In genomic region chr12:49098035-49098451, GRCh38 we compare ENCODE assay signal across 8 cellular contexts. TPM values are rescaled to one million over a fixed set of nuclear protein-coding genes. Genes with fewer than 3 reads are reported as not detected.
DNase-seq lines count a peak whose midpoint lies in the region; ATAC-seq and TF ChIP-seq lines count a peak whose summit lies in the region.

No MANE protein-coding gene starts in this region.

- no peak overlapping the region for H2BK5ac ChIP-seq in mesendoderm (ENCODE audit: low read length)

- no peak for ATAC-seq in HG02763 (IDR thresholded peaks at IDR 0.05; ENCODE audit: unreplicated experiment)

- H3K9ac ChIP-seq in mesendoderm (ENCODE audit: low read length), result no peak overlapping the region

- H3K56ac ChIP-seq in mesendoderm (ENCODE audit: low read length), result no peak overlapping the region

- H3K4me3 ChIP-seq in choroid plexus epithelial cell (ENCODE audit: low read depth, low read length) (no peak overlapping the region), mesendoderm (ENCODE audit: low read length) (no peak overlapping the region)

- H3K4me1 ChIP-seq in mesendoderm (ENCODE audit: control insufficient read depth, low read depth, low read length), result no peaks in the 10 kb centered on the region

- no peak overlapping the region for H2AK5ac ChIP-seq in mesendoderm (ENCODE audit: low read length)

- H3K23ac ChIP-seq in mesendoderm (ENCODE audit: low read length), result no peak overlapping the region

- H3K36me3 ChIP-seq in mesendoderm (ENCODE audit: control insufficient read depth, insufficient read depth, low read length), result peaks cover 11% of the 10 kb centered on the region

- no peak overlapping the region for H2BK15ac ChIP-seq in mesendoderm (replicated peaks; ENCODE audit: low read depth)

- peak; percentile 85 for TF ChIP-seq CTCF in choroid plexus epithelial cell (conservative IDR thresholded peaks at IDR 0.05; ENCODE audit: low read depth, low read length)

- no peaks in the 10 kb centered on the region for H3K79me2 ChIP-seq in mesendoderm (ENCODE audit: control insufficient read depth, insufficient read depth, low read length)

- H3K18ac ChIP-seq in mesendoderm (ENCODE audit: low read length), result no peak overlapping the region

- no CpG with 5 or more reads among the region's 4 CpGs for WGBS in mesendoderm (ENCODE audit: extremely low coverage, insufficient coverage, low lambda C conversion rate)

- H3K27ac ChIP-seq in mesendoderm (ENCODE audit: low read depth, low read length), result no peak overlapping the region

- H3K4ac ChIP-seq in mesendoderm (ENCODE audit: low read depth, low read length), result no peak overlapping the region

- peaks cover 20% of the 10 kb centered on the region for H3K27me3 ChIP-seq in mesendoderm (ENCODE audit: insufficient read depth, low read length, poor library complexity)

- H3K4me2 ChIP-seq in mesendoderm (ENCODE audit: low read length), result no peak overlapping the region

- no peak overlapping the region for H4K5ac ChIP-seq in mesendoderm (ENCODE audit: low read length)

- DNase-seq in GDM1 (lab: John Stamatoyannopoulos, UW) (peak; percentile 56), LoVo (ENCODE audit: low spot score) (peak; percentile 42), choroid plexus epithelial cell (ENCODE audit: low read depth) (peak; percentile 67), mesendoderm (peak; percentile 83), globus pallidus (ENCODE audit: low spot score) (no peak)
- peak; percentile 39 for DNase-seq in activated CD4-positive, alpha-beta T cell treated with anti-CD3 and anti-CD28 coated beads for 1 hour
- DNase-seq in stimulated activated naive CD4-positive, alpha-beta T cell treated with Interleukin-2 at 50 U/mL for 16 hours (lab: John Stamatoyannopoulos, UW), result peak; percentile 54

- no peak overlapping the region for H4K8ac ChIP-seq in mesendoderm (ENCODE audit: low read depth, low read length)

- no peaks in the 10 kb centered on the region for H3K79me1 ChIP-seq in mesendoderm (ENCODE audit: low read length)

- H2BK120ac ChIP-seq in mesendoderm (ENCODE audit: low read depth, low read length), result no peak overlapping the region

RNA-seq across cellular contexts. Expression of gene DHH, which starts 3.4 kb away (rescaled TPM):
- polyA plus RNA-seq in mesendoderm (2013, experiment 1 of 2), result 0.01 TPM
- 0.03 TPM for polyA plus RNA-seq in mesendoderm (2013, experiment 2 of 2)

RNA-seq across cellular contexts. Expression of gene LMBR1L, which starts 12.6 kb away (rescaled TPM):
- polyA plus RNA-seq in mesendoderm (2013, experiment 1 of 2), result 11.1 TPM
- 12.6 TPM for polyA plus RNA-seq in mesendoderm (2013, experiment 2 of 2)

RNA-seq across cellular contexts. Expression of gene RHEBL1, which starts 28.3 kb away (rescaled TPM):
- polyA plus RNA-seq in mesendoderm (2013, experiment 1 of 2), result 3.2 TPM
- polyA plus RNA-seq in mesendoderm (2013, experiment 2 of 2), result 3.1 TPM

RNA-seq across cellular contexts. Expression of gene TUBA1B, which starts 33.2 kb away (rescaled TPM):
- polyA plus RNA-seq in mesendoderm (2013, experiment 1 of 2), result 2,535 TPM
- 2,481 TPM for polyA plus RNA-seq in mesendoderm (2013, experiment 2 of 2)

RNA-seq across cellular contexts. Expression of gene KMT2D, which starts 37.4 kb away (rescaled TPM):
- 20.5 TPM for polyA plus RNA-seq in mesendoderm (2013, experiment 1 of 2)
- 19.3 TPM for polyA plus RNA-seq in mesendoderm (2013, experiment 2 of 2)
